Comparison of ENCODE assay signal across 28 cellular contexts in genomic region chr18:46570666-46571065, GRCh38.
"Had no signal": no experiment of that assay in that cellular context is flagged by ENCODE, and none has a peak within 500 bp of the region (broad histone marks: within the 10 kb centered on the region; RNA-seq: fewer than 3 reads in every experiment).

No MANE protein-coding gene starts in this region.

- H3K36me3 Mint-ChIP-seq: stimulated activated effector memory CD8-positive, alpha-beta T cell treated with anti-CD3 and anti-CD28 coated beads, Interleukin-12 subunit alpha, Interleukin-12 subunit beta, amount 100 ng/mL, for 72 hours; stimulated activated memory B cell treated with anti-CD40 and anti-IgM and Interleukin-4, amounts not matched to agents 10 μg/mL and 1 μg/mL and 100 μg/mL, for 72 hours; stimulated activated naive B cell treated with anti-CD40 and anti-IgM and Interleukin-4, amounts not matched to agents 10 μg/mL and 1 μg/mL and 100 μg/mL, for 72 hours; type B pancreatic cell had no signal

- H3K9me3 Mint-ChIP-seq: stimulated activated effector memory CD8-positive, alpha-beta T cell treated with anti-CD3 and anti-CD28 coated beads, Interleukin-12 subunit alpha, Interleukin-12 subunit beta, amount 100 ng/mL, for 72 hours; stimulated activated memory B cell treated with anti-CD40 and anti-IgM and Interleukin-4, amounts not matched to agents 10 μg/mL and 1 μg/mL and 100 μg/mL, for 72 hours; stimulated activated naive B cell treated with anti-CD40 and anti-IgM and Interleukin-4, amounts not matched to agents 10 μg/mL and 1 μg/mL and 100 μg/mL, for 72 hours; stimulated activated naive CD8-positive, alpha-beta T cell treated with anti-CD3 and anti-CD28 coated beads, Interleukin-15, amount 100 ng/mL, for 72 hours; stimulated activated naive CD8-positive, alpha-beta T cell treated with anti-CD3 and anti-CD28 coated beads, Interleukin-15, Interleukin-2, amounts not matched to agents 100 ng/mL and 50 ng/mL, for 24 hours; type B pancreatic cell had no signal

- H3K4me1 ChIP-seq: stomach, suprapubic skin, testis, tibial nerve, transverse colon, upper lobe of left lung, upper lobe of right lung, uterus, vagina had no signal

- H3K27ac ChIP-seq: stomach, suprapubic skin, testis, thoracic aorta, thyroid gland, tibial artery, tibial nerve, transverse colon, upper lobe of left lung, upper lobe of right lung, uterus, vagina had no signal

- H3K9me3 ChIP-seq: stomach, suprapubic skin, testis, thoracic aorta, thyroid gland, tibial artery, tibial nerve, transverse colon, upper lobe of left lung, upper lobe of right lung, uterus, vagina had no signal

- H3K4me1 Mint-ChIP-seq: stimulated activated effector memory CD8-positive, alpha-beta T cell treated with anti-CD3 and anti-CD28 coated beads, Interleukin-12 subunit alpha, Interleukin-12 subunit beta, amount 100 ng/mL, for 72 hours; stimulated activated memory B cell treated with anti-CD40 and anti-IgM and Interleukin-4, amounts not matched to agents 10 μg/mL and 1 μg/mL and 100 μg/mL, for 72 hours had no signal

- H3K27ac Mint-ChIP-seq: stimulated activated effector memory CD8-positive, alpha-beta T cell treated with anti-CD3 and anti-CD28 coated beads, Interleukin-12 subunit alpha, Interleukin-12 subunit beta, amount 100 ng/mL, for 72 hours; stimulated activated memory B cell treated with anti-CD40 and anti-IgM and Interleukin-4, amounts not matched to agents 10 μg/mL and 1 μg/mL and 100 μg/mL, for 72 hours; stimulated activated naive B cell treated with anti-CD40 and anti-IgM and Interleukin-4, amounts not matched to agents 10 μg/mL and 1 μg/mL and 100 μg/mL, for 72 hours; stimulated activated naive CD8-positive, alpha-beta T cell treated with anti-CD3 and anti-CD28 coated beads, Interleukin-15, amount 100 ng/mL, for 72 hours; stimulated activated naive CD8-positive, alpha-beta T cell treated with anti-CD3 and anti-CD28 coated beads, Interleukin-15, Interleukin-2, amounts not matched to agents 100 ng/mL and 50 ng/mL, for 24 hours; type B pancreatic cell had no signal

- H3K36me3 ChIP-seq: stomach, suprapubic skin, thoracic aorta, thyroid gland, tibial artery, tibial nerve, transverse colon, upper lobe of left lung, upper lobe of right lung, uterus, vagina had no signal

- H3K27me3 ChIP-seq: stomach, testis, thyroid gland, tibial artery, tibial nerve, transverse colon, upper lobe of left lung, upper lobe of right lung, uterus, vagina had no signal

- H3K4me3 Mint-ChIP-seq: stimulated activated effector memory CD8-positive, alpha-beta T cell treated with anti-CD3 and anti-CD28 coated beads, Interleukin-12 subunit alpha, Interleukin-12 subunit beta, amount 100 ng/mL, for 72 hours; stimulated activated memory B cell treated with anti-CD40 and anti-IgM and Interleukin-4, amounts not matched to agents 10 μg/mL and 1 μg/mL and 100 μg/mL, for 72 hours; stimulated activated naive B cell treated with anti-CD40 and anti-IgM and Interleukin-4, amounts not matched to agents 10 μg/mL and 1 μg/mL and 100 μg/mL, for 72 hours; stimulated activated naive CD8-positive, alpha-beta T cell treated with anti-CD3 and anti-CD28 coated beads, Interleukin-15, amount 100 ng/mL, for 72 hours; stimulated activated naive CD8-positive, alpha-beta T cell treated with anti-CD3 and anti-CD28 coated beads, Interleukin-15, Interleukin-2, amounts not matched to agents 100 ng/mL and 50 ng/mL, for 24 hours; type B pancreatic cell had no signal

- H3K4me3 ChIP-seq: stomach, suprapubic skin, testis, thoracic aorta, thyroid gland, tibial artery, tibial nerve, transverse colon, upper lobe of left lung, upper lobe of right lung, uterus, vagina had no signal

- DNase-seq: stimulated activated CD4-positive, alpha-beta T cell treated with anti-CD3 and anti-CD28 coated beads, Interleukin-2, amount 100 ng/mL, for 48 hours; stimulated activated CD4-positive, alpha-beta T cell treated with anti-CD3 and anti-CD28 coated beads, Interleukin-4, amount 100 ng/mL, for 1 hour; stimulated activated CD4-positive, alpha-beta T cell treated with anti-CD3 and anti-CD28 coated beads, Interleukin-4, amount 100 ng/mL, for 24 hours; stimulated activated CD4-positive, alpha-beta T cell treated with anti-CD3 and anti-CD28 coated beads, Interleukin-4, amount 100 ng/mL, for 4 hours; stimulated activated CD8-positive, alpha-beta memory T cell treated with anti-CD3 and anti-CD28 coated beads, Interleukin-4, amount 100 ng/mL, for 48 hours; stimulated activated naive B cell treated with anti-CD40 and anti-IgM and Interleukin-4, amounts not matched to agents 10 μg/mL and 1 μg/mL and 100 μg/mL, for 72 hours; stimulated activated naive CD4-positive, alpha-beta T cell; stimulated activated naive CD4-positive, alpha-beta T cell treated with Interleukin-2 at 50 U/mL for 16 hours; stimulated activated naive CD8-positive, alpha-beta T cell treated with anti-CD3 and anti-CD28 coated beads, Interleukin-15, amount 100 ng/mL, for 72 hours; stimulated activated naive CD8-positive, alpha-beta T cell treated with anti-CD3 and anti-CD28 coated beads, Interleukin-15, Interleukin-2, amounts not matched to agents 100 U/mL and 50 U/mL, for 24 hours; stomach; substantia nigra; testis; thyroid gland; tibial artery; transverse colon; trophoblast cell; upper lobe of left lung; upper lobe of right lung; uterus had no signal

- H3K27me3 Mint-ChIP-seq: stimulated activated naive CD8-positive, alpha-beta T cell treated with anti-CD3 and anti-CD28 coated beads, Interleukin-15, Interleukin-2, amounts not matched to agents 100 ng/mL and 50 ng/mL, for 24 hours had no signal
